ENCODE assay signal across 29 cellular contexts in the genomic region with DNA sequence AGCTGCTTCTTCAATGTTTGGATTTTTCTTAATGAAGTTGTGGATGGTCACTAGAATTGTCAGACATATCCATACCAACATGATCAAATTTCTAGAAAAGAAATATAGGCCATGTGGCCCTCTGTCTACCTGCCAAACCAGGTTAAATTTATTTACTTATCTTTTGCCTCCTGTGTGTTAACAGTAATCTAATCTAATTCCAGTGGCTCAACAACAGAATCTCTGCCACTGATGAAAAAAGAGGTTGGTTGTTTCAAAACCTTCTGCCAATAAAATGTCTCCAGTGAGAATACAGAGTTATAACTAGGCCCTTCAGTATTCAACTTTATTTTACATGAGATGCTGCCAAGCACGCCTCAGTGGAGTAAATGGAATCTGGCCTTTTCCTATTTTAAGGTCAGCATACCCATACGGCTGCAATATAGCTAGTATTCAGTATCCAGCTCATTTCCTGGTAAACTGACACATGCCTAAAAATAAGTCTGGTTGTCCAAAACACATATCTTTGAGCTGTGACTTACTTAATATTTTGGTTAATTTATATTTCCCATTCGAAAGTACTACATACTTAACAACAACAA.
"Had no signal": no experiment of that assay in that cellular context is flagged by ENCODE, and none has a peak within 500 bp of the region (broad histone marks: within the 10 kb centered on the region; RNA-seq: fewer than 3 reads in every experiment).

No MANE protein-coding gene starts in this region.

- FAIRE-seq: frontal cortex, keratinocyte had no signal

- ATAC-seq: activated CD4-positive, CD25-positive, alpha-beta regulatory T cell treated with anti-CD3 and anti-CD28 coated beads, Interleukin-2, amount 50 U/mL, for 24 hours; activated naive CD4-positive, alpha-beta T cell treated with anti-CD3 and anti-CD28 coated beads, Interleukin-2, amount 50 U/mL, for 72 hours; activated T-cell treated with anti-CD3 and anti-CD28 coated beads, Interleukin-2, amount 50 U/mL, for 4 hours; left cardiac atrium; left ventricle myocardium superior; T-helper 17 cell had no signal

- H3K36me3 ChIP-seq: breast epithelium, prostate gland, uterus had no signal

- H3K4me1 ChIP-seq: breast epithelium, prostate gland, right atrium auricular region, uterus had no signal

- H3K27me3 ChIP-seq: breast epithelium, pancreas, right atrium auricular region, uterus had no signal

- H3K27ac ChIP-seq: breast epithelium, pancreas, prostate gland, right atrium auricular region, uterus, WERI-Rb-1 had no signal

- H3K4me3 ChIP-seq: breast epithelium, pancreas, prostate gland, right atrium auricular region, thoracic aorta, uterus had no signal

- DNase-seq: activated CD4-positive, alpha-beta T cell treated with anti-CD3 and anti-CD28 coated beads for 48 hours; activated CD4-positive, alpha-beta T cell treated with anti-CD3 and anti-CD28 coated beads, Interleukin-2, amount 50 U/mL, for 48 hours; activated CD8-positive, alpha-beta memory T cell treated with anti-CD3 and anti-CD28 coated beads, Interleukin-2, amount 50 U/mL, for 48 hours; activated naive CD4-positive, alpha-beta T cell; activated T-cell treated with anti-CD3 and anti-CD28 coated beads, Interleukin-2, amount 50 U/mL, for 4 hours; central memory CD4-positive, alpha-beta T cell; effector CD8-positive, alpha-beta T cell; glutamatergic neuron; left cardiac atrium; left ventricle myocardium superior; mammary epithelial cell; naive B cell; nephron progenitor cell; pancreas; stimulated activated CD4-positive, alpha-beta T cell treated with anti-CD3 and anti-CD28 coated beads, Interleukin-15, amount 100 ng/mL, for 24 hours; stimulated activated CD4-positive, alpha-beta T cell treated with anti-CD3 and anti-CD28 coated beads, Interleukin-2, amount 100 ng/mL, for 24 hours; stimulated activated naive CD4-positive, alpha-beta T cell; T-helper 17 cell; T1000; uterus; WERI-Rb-1 had no signal
